In genomic region chrX:17627026-17627425, GRCh38 we compare ENCODE assay signal across 31 cellular contexts.
"Had no signal": no experiment of that assay in that cellular context is flagged by ENCODE, and none has a peak within 500 bp of the region (broad histone marks: within the 10 kb centered on the region; RNA-seq: fewer than 3 reads in every experiment).

No MANE protein-coding gene starts in this region.

- H3K27me3 Mint-ChIP-seq: activated naive CD8-positive, alpha-beta T cell; dendritic cell treated with granulocyte-macrophage colony-stimulating factor and Interleukin-4, amounts not matched to agents 40 ng/mL and 50 ng/mL, for 4 days; effector memory CD8-positive, alpha-beta T cell had no signal

- H3K27ac ChIP-seq: adrenal gland, body of pancreas, coronary artery, epithelial cell of prostate, esophagus squamous epithelium, heart left ventricle had no signal

- H3K27ac Mint-ChIP-seq: activated CD4-positive, alpha-beta memory T cell treated with anti-CD3 and anti-CD28 coated beads, Interleukin-2, amount 10 ng/mL, durations not matched to agents 7 days and 5 days; activated CD4-positive, alpha-beta T cell treated with anti-CD3 and anti-CD28 coated beads for 36 hours; activated CD4-positive, alpha-beta T cell treated with anti-CD3 and anti-CD28 coated beads, Interleukin-2, amount 10 ng/mL, durations not matched to agents 7 days and 5 days; activated naive CD8-positive, alpha-beta T cell; activated T-cell treated with anti-CD3 and anti-CD28 coated beads, Interleukin-2, amount 50 U/mL, for 24 hours; activated T-cell treated with anti-CD3 and anti-CD28 coated beads, Interleukin-2, amount 50 U/mL, for 72 hours; dendritic cell treated with granulocyte-macrophage colony-stimulating factor and Interleukin-4, amounts not matched to agents 40 ng/mL and 50 ng/mL, for 4 days; effector memory CD8-positive, alpha-beta T cell had no signal

- H3K9me3 Mint-ChIP-seq: activated CD4-positive, alpha-beta memory T cell treated with anti-CD3 and anti-CD28 coated beads, Interleukin-2, amount 10 ng/mL, durations not matched to agents 7 days and 5 days; activated CD4-positive, alpha-beta T cell treated with anti-CD3 and anti-CD28 coated beads, Interleukin-2, amount 10 ng/mL, durations not matched to agents 7 days and 5 days; activated T-cell treated with anti-CD3 and anti-CD28 coated beads, Interleukin-2, amount 50 U/mL, for 24 hours; dendritic cell treated with granulocyte-macrophage colony-stimulating factor and Interleukin-4, amounts not matched to agents 40 ng/mL and 50 ng/mL, for 4 days; effector memory CD8-positive, alpha-beta T cell had no signal

- H3K4me3 ChIP-seq: adrenal gland, body of pancreas, coronary artery, esophagus squamous epithelium, heart left ventricle had no signal

- H3K36me3 Mint-ChIP-seq: activated naive CD8-positive, alpha-beta T cell had no signal

- H3K4me3 Mint-ChIP-seq: activated CD4-positive, alpha-beta memory T cell treated with anti-CD3 and anti-CD28 coated beads, Interleukin-2, amount 10 ng/mL, durations not matched to agents 7 days and 5 days; activated CD4-positive, alpha-beta T cell treated with anti-CD3 and anti-CD28 coated beads for 36 hours; activated CD4-positive, alpha-beta T cell treated with anti-CD3 and anti-CD28 coated beads, Interleukin-2, amount 10 ng/mL, durations not matched to agents 7 days and 5 days; activated naive CD8-positive, alpha-beta T cell; activated T-cell treated with anti-CD3 and anti-CD28 coated beads, Interleukin-2, amount 50 U/mL, for 24 hours; activated T-cell treated with anti-CD3 and anti-CD28 coated beads, Interleukin-2, amount 50 U/mL, for 72 hours; dendritic cell treated with granulocyte-macrophage colony-stimulating factor and Interleukin-4, amounts not matched to agents 40 ng/mL and 50 ng/mL, for 4 days; effector memory CD8-positive, alpha-beta T cell had no signal

- ATAC-seq: activated CD4-positive, alpha-beta T cell treated with anti-CD3 and anti-CD28 coated beads for 36 hours; activated T-cell treated with anti-CD3 and anti-CD28 coated beads, Interleukin-2, amount 50 U/mL, for 72 hours; body of pancreas; effector memory CD8-positive, alpha-beta T cell; heart left ventricle had no signal

- H3K4me1 ChIP-seq: adrenal gland, body of pancreas had no signal

- FAIRE-seq: frontal cortex had no signal

- H3K36me3 ChIP-seq: adrenal gland, esophagus squamous epithelium, heart left ventricle had no signal

- H3K9me3 ChIP-seq: adrenal gland, body of pancreas, esophagus squamous epithelium, heart left ventricle had no signal

- H3K27me3 ChIP-seq: adrenal gland, body of pancreas, esophagus squamous epithelium, heart left ventricle had no signal

- H3K4me1 Mint-ChIP-seq: activated CD4-positive, alpha-beta memory T cell treated with anti-CD3 and anti-CD28 coated beads, Interleukin-2, amount 10 ng/mL, durations not matched to agents 7 days and 5 days; activated CD4-positive, alpha-beta T cell treated with anti-CD3 and anti-CD28 coated beads for 36 hours; activated CD4-positive, alpha-beta T cell treated with anti-CD3 and anti-CD28 coated beads, Interleukin-2, amount 10 ng/mL, durations not matched to agents 7 days and 5 days had no signal

- DNase-seq: activated CD4-positive, alpha-beta memory T cell treated with anti-CD3 and anti-CD28 coated beads, Interleukin-2, amount 10 ng/mL, durations not matched to agents 7 days and 5 days; activated CD4-positive, alpha-beta T cell treated with anti-CD3 and anti-CD28 coated beads for 36 hours; activated CD4-positive, alpha-beta T cell treated with anti-CD3 and anti-CD28 coated beads, Interleukin-2, amount 10 ng/mL, durations not matched to agents 7 days and 5 days; activated CD4-positive, alpha-beta T cell treated with anti-CD3 and anti-CD28 coated beads, Interleukin-2, amount 50 U/mL, for 4 hours; activated CD4-positive, CD25-positive, alpha-beta regulatory T cell; activated CD4-positive, CD25-positive, alpha-beta regulatory T cell treated with anti-CD3 and anti-CD28 coated beads, Interleukin-2, amount 50 U/mL, for 72 hours; activated CD8-positive, alpha-beta memory T cell treated with anti-CD3 and anti-CD28 coated beads, Interleukin-2, amount 50 U/mL, for 48 hours; activated effector memory CD4-positive, alpha-beta T cell treated with Interleukin-2 at 50 U/mL for 16 hours; activated gamma-delta T cell treated with Interleukin-2 at 50 U/mL for 16 hours; activated naive CD4-positive, alpha-beta T cell treated with anti-CD3 and anti-CD28 coated beads, Interleukin-2, amount 50 U/mL, for 16 hours; activated naive CD4-positive, alpha-beta T cell treated with Interleukin-2 at 50 U/mL for 16 hours; activated T-cell treated with anti-CD3 and anti-CD28 coated beads for 4 hours; activated T-cell treated with anti-CD3 and anti-CD28 coated beads, Interleukin-2, amount 50 U/mL, for 24 hours; activated T-cell treated with anti-CD3 and anti-CD28 coated beads, Interleukin-2, amount 50 U/mL, for 72 hours; adrenal gland; amygdala; aorta; body of pancreas; caudate nucleus; effector CD4-positive, alpha-beta T cell; effector memory CD8-positive, alpha-beta T cell; esophagus squamous epithelium; foreskin fibroblast; glutamatergic neuron; heart left ventricle; T-helper 2 cell had no signal
